8 cellular contexts compared by ENCODE assay signal in genomic region chr16:84618428-84619102, GRCh38. TPM values are rescaled to one million over a fixed set of nuclear protein-coding genes. Genes with fewer than 3 reads are reported as not detected.
DNase-seq lines count a peak whose midpoint lies in the region; ATAC-seq and TF ChIP-seq lines count a peak whose summit lies in the region.

No MANE protein-coding gene starts in this region.

- H3K36me3 Mint-ChIP-seq in T-cell (peaks cover 8% of the 10 kb centered on the region), osteocyte (ENCODE audit: unreplicated experiment) (no peaks in the 10 kb centered on the region)

- CTCF ChIA-PET in T-cell (lab: Charles Lee) = interaction anchor here in 1 of 2 donors (0.6 to 0.8 kb wide), 2 partner anchors 56 to 110 kb away, joined by 4 to 5 read pairs; no protein-coding TSS in a partner anchor

- H3K27me3 Mint-ChIP-seq in T-cell (no peaks in the 10 kb centered on the region), osteocyte (ENCODE audit: unreplicated experiment) (no peaks in the 10 kb centered on the region)

- TF ChIP-seq CTCF in osteocyte (IDR thresholded peaks at IDR 0.05) = no peak

- POLR2A ChIA-PET in T-cell (lab: Charles Lee) = interaction anchor here in 1 of 2 donors (0.6 kb wide), 1 partner anchor 136 kb away, joined by 3 read pairs; no protein-coding TSS in a partner anchor

- H3K27ac Mint-ChIP-seq in T-cell (peak overlapping the region; percentile 17 to 69), osteocyte (ENCODE audit: unreplicated experiment) (peak overlapping the region; percentile 73)

- H3K4me3 Mint-ChIP-seq in T-cell (peak overlapping the region; percentile 1 to 94 (median 66)), osteocyte (ENCODE audit: unreplicated experiment) (peak overlapping the region; percentile 48)

- H3K4me1 Mint-ChIP-seq in T-cell = peaks cover 42 to 48% (median 45%) of the 10 kb centered on the region in 3 donors
- H3K4me1 Mint-ChIP-seq in osteocyte (ENCODE audit: unreplicated experiment) = peaks cover 52% of the 10 kb centered on the region

- ATAC-seq in T-cell (replicated peaks in 1 of 4) (no peak), GM19397 (IDR thresholded peaks at IDR 0.05; ENCODE audit: unreplicated experiment) (no peak)

- peak; percentile 53 for DNase-seq in 8988T
- DNase-seq in GM04504 (ENCODE audit: low read depth) = peak; percentile 90
- no peak for DNase-seq in T-cell
- DNase-seq in fibroblast of gingiva (ENCODE audit: low read depth) = peak; percentile 88
- DNase-seq in osteocyte (ENCODE audit: extremely low spot score, unreplicated experiment) = peak; percentile 91
- DNase-seq in Ammon's horn (ENCODE audit: low spot score) = no peak
- DNase-seq in medulla oblongata (ENCODE audit: extremely low spot score) = no peak

- H3K9me3 Mint-ChIP-seq in T-cell (no peaks in the 10 kb centered on the region), osteocyte (ENCODE audit: unreplicated experiment) (no peaks in the 10 kb centered on the region)

RNA-seq across cellular contexts. Expression of gene COTL1, which starts 0.7 kb away (rescaled TPM):
- total RNA-seq in T-cell = 100 to 1,000 TPM; 205 to 265 (median 221) TPM
- 102 and 103 TPM in 2 replicates for total RNA-seq in osteocyte

RNA-seq across cellular contexts. Expression of gene KLHL36, which starts 29.7 kb away (rescaled TPM):
- 100 to 1,000 TPM in 3 of 5 donors, 10 to 100 TPM in 2; 96.1 to 135 (median 127) TPM for total RNA-seq in T-cell
- 49.0 and 50.0 TPM in 2 replicates for total RNA-seq in osteocyte

Comparison
In these comparisons a context has a peak if more than half of its experiments do, and no peak if none do; other contexts are left out.
1. DNase-seq: peak in 8988T (single experiment), GM04504 (single experiment), fibroblast of gingiva (single experiment) and osteocyte (single experiment); none in T-cell (0 of 34), Ammon's horn (single experiment) and medulla oblongata (single experiment).